ENCODE assay signal across 9 cellular contexts in genomic region chr1:87336623-87337067, GRCh38. TPM values are rescaled to one million over a fixed set of nuclear protein-coding genes. Genes with fewer than 3 reads are reported as not detected.
DNase-seq lines count a peak whose midpoint lies in the region; ATAC-seq, FAIRE-seq and TF ChIP-seq lines count a peak whose summit lies in the region.
"Had no signal": no experiment of that assay in that cellular context is flagged by ENCODE, and none has a peak within 500 bp of the region (broad histone marks: within the 10 kb centered on the region; RNA-seq: fewer than 3 reads in every experiment).

No MANE protein-coding gene starts in this region.

- no peak for TF ChIP-seq EP300 in suprapubic skin (IDR thresholded peaks at IDR 0.05)

- peak overlapping the region; percentile 10 to 35 (median 29) for H3K27ac ChIP-seq in right lobe of liver
- H3K27ac ChIP-seq in suprapubic skin, result peak overlapping the region; percentile 64

- peaks cover 50% of the 10 kb centered on the region for H3K4me1 Mint-ChIP-seq in activated CD8-positive, alpha-beta memory T cell treated with anti-CD3 and anti-CD28 coated beads, Interleukin-2, amount 10 ng/mL, durations not matched to agents 7 days and 5 days
- peaks cover 48% of the 10 kb centered on the region for H3K4me1 Mint-ChIP-seq in activated naive CD8-positive, alpha-beta T cell treated with anti-CD3 and anti-CD28 coated beads, Interleukin-2, amount 10 ng/mL, durations not matched to agents 7 days and 5 days

- TF ChIP-seq POLR2A in right lobe of liver (IDR thresholded peaks at IDR 0.05) (no peak), suprapubic skin (IDR thresholded peaks at IDR 0.05) (no peak)

- CTCF ChIA-PET in activated CD8-positive, alpha-beta memory T cell treated with anti-CD3 and anti-CD28 coated beads, Interleukin-2, amount 10 ng/mL, durations not matched to agents 7 days and 5 days (lab: Charles Lee), result interaction anchor here (3.2 to 3.6 kb wide), 2 partner anchors 10 to 11 kb away, joined by 19 to 20 read pairs; no protein-coding TSS in a partner anchor

- 14% methylated on average over 10 of the region's 10 CpGs for WGBS in right lobe of liver (ENCODE audit: insufficient coverage, low coverage, low lambda C conversion rate, missing lambda C conversion rate)
- WGBS in suprapubic skin, result 22% methylated on average over 10 of the region's 10 CpGs

- POLR2A ChIA-PET in activated naive CD8-positive, alpha-beta T cell treated with anti-CD3 and anti-CD28 coated beads, Interleukin-2, amount 10 ng/mL, durations not matched to agents 7 days and 5 days (lab: Charles Lee), result no interaction called here

- H3K9me3 ChIP-seq in right lobe of liver (no peaks in the 10 kb centered on the region), suprapubic skin (no peaks in the 10 kb centered on the region)

- H3K4me1 ChIP-seq in right lobe of liver (peaks cover 0 to 36% (median 10%) of the 10 kb centered on the region in 4 donors), suprapubic skin (peaks cover 55% of the 10 kb centered on the region)

- H3K36me3 ChIP-seq in right lobe of liver (peaks cover 0 to 29% (median 16%) of the 10 kb centered on the region in 4 donors), suprapubic skin (peaks cover 25% of the 10 kb centered on the region)

- no peaks in the 10 kb centered on the region for H3K27me3 Mint-ChIP-seq in activated CD8-positive, alpha-beta memory T cell treated with anti-CD3 and anti-CD28 coated beads, Interleukin-2, amount 10 ng/mL, durations not matched to agents 7 days and 5 days
- H3K27me3 Mint-ChIP-seq in activated naive CD8-positive, alpha-beta T cell treated with anti-CD3 and anti-CD28 coated beads, Interleukin-2, amount 10 ng/mL, durations not matched to agents 7 days and 5 days, result no peaks in the 10 kb centered on the region

- H3K36me3 Mint-ChIP-seq in activated CD8-positive, alpha-beta memory T cell treated with anti-CD3 and anti-CD28 coated beads, Interleukin-2, amount 10 ng/mL, durations not matched to agents 7 days and 5 days, result peaks cover 64% of the 10 kb centered on the region
- peaks cover 34% of the 10 kb centered on the region for H3K36me3 Mint-ChIP-seq in activated naive CD8-positive, alpha-beta T cell treated with anti-CD3 and anti-CD28 coated beads, Interleukin-2, amount 10 ng/mL, durations not matched to agents 7 days and 5 days

- no peak for FAIRE-seq in HTR-8/SVneo (lab: Jason Lieb, UNC)

- DNase-seq in activated CD8-positive, alpha-beta memory T cell treated with anti-CD3 and anti-CD28 coated beads, Interleukin-2, amount 10 ng/mL, durations not matched to agents 7 days and 5 days, result no peak
- DNase-seq in activated CD8-positive, alpha-beta memory T cell treated with anti-CD3 and anti-CD28 coated beads, Interleukin-2, amount 50 U/mL, for 48 hours, result no peak
- DNase-seq in activated naive CD8-positive, alpha-beta T cell treated with anti-CD3 and anti-CD28 coated beads, Interleukin-2, amount 10 ng/mL, durations not matched to agents 7 days and 5 days, result no peak
- DNase-seq in right lobe of liver (no peak), suprapubic skin (ENCODE audit: low spot score in 2 of 2) (no peak), HTR-8/SVneo (ENCODE audit: insufficient read length, low spot score) (no peak), posterior cingulate gyrus (no peak), NCI-H524 (lab: John Stamatoyannopoulos, UW) (no peak)
- DNase-seq: NCI-H510A had no signal

- peak overlapping the region; percentile 22 for H3K27ac Mint-ChIP-seq in activated CD8-positive, alpha-beta memory T cell treated with anti-CD3 and anti-CD28 coated beads, Interleukin-2, amount 10 ng/mL, durations not matched to agents 7 days and 5 days
- H3K27ac Mint-ChIP-seq in activated naive CD8-positive, alpha-beta T cell treated with anti-CD3 and anti-CD28 coated beads, Interleukin-2, amount 10 ng/mL, durations not matched to agents 7 days and 5 days, result no peak overlapping the region

- no peaks in the 10 kb centered on the region for H3K9me3 Mint-ChIP-seq in activated CD8-positive, alpha-beta memory T cell treated with anti-CD3 and anti-CD28 coated beads, Interleukin-2, amount 10 ng/mL, durations not matched to agents 7 days and 5 days (ENCODE audit: low read depth)
- H3K9me3 Mint-ChIP-seq in activated naive CD8-positive, alpha-beta T cell treated with anti-CD3 and anti-CD28 coated beads, Interleukin-2, amount 10 ng/mL, durations not matched to agents 7 days and 5 days, result no peaks in the 10 kb centered on the region

- H3K4me3 ChIP-seq in right lobe of liver (peak overlapping the region; percentile 54 to 74 (median 61)), suprapubic skin (peak overlapping the region; percentile 94)

- intact Hi-C loops in right lobe of liver (cut with DNase I), result no loop called here
- intact Hi-C loops in posterior cingulate gyrus (cut with DNase I), result loop anchor here (5.0 kb wide), 1 partner anchor 76 kb away; no protein-coding TSS in a partner anchor

- H3K4me3 Mint-ChIP-seq in activated CD8-positive, alpha-beta memory T cell treated with anti-CD3 and anti-CD28 coated beads, Interleukin-2, amount 10 ng/mL, durations not matched to agents 7 days and 5 days, result peak overlapping the region; percentile 5
- H3K4me3 Mint-ChIP-seq in activated naive CD8-positive, alpha-beta T cell treated with anti-CD3 and anti-CD28 coated beads, Interleukin-2, amount 10 ng/mL, durations not matched to agents 7 days and 5 days, result peak overlapping the region; percentile 2

- ATAC-seq in activated CD8-positive, alpha-beta memory T cell treated with anti-CD3 and anti-CD28 coated beads, Interleukin-2, amount 10 ng/mL, durations not matched to agents 7 days and 5 days, result no peak
- ATAC-seq in activated naive CD8-positive, alpha-beta T cell treated with anti-CD3 and anti-CD28 coated beads, Interleukin-2, amount 10 ng/mL, durations not matched to agents 7 days and 5 days (ENCODE audit: low read depth), result no peak
- peak; percentile 10 to 40 (median 20) for ATAC-seq in right lobe of liver

- H3K27me3 ChIP-seq in right lobe of liver, result no peaks in the 10 kb centered on the region
- no peaks in the 10 kb centered on the region for H3K27me3 ChIP-seq in suprapubic skin

- TF ChIP-seq CTCF in right lobe of liver (IDR thresholded peaks at IDR 0.05) (no peak), suprapubic skin (IDR thresholded peaks at IDR 0.05) (no peak)

RNA-seq across cellular contexts. Expression of gene LMO4, which starts 8.0 kb away (rescaled TPM):
- 10 to 100 TPM; 49.2 to 63.7 TPM for total RNA-seq in activated CD8-positive, alpha-beta memory T cell treated with anti-CD3 and anti-CD28 coated beads, Interleukin-2, amount 10 ng/mL, durations not matched to agents 7 days and 5 days
- total RNA-seq in activated naive CD8-positive, alpha-beta T cell treated with anti-CD3 and anti-CD28 coated beads, Interleukin-2, amount 10 ng/mL, durations not matched to agents 7 days and 5 days, result 10 to 100 TPM; 35.7 to 43.1 TPM
- total RNA-seq in right lobe of liver (10 to 100 TPM; 12.9 to 18.1 (median 15.4) TPM), suprapubic skin (10 to 100 TPM; 48.8 to 67.1 (median 52.2) TPM)

Comparison
In these comparisons a context has a peak if more than half of its experiments do, and no peak if none do; other contexts are left out.
1. ATAC-seq: peak in right lobe of liver (4 of 4); none in activated CD8-positive, alpha-beta memory T cell treated with anti-CD3 and anti-CD28 coated beads, Interleukin-2, amount 10 ng/mL, durations not matched to agents 7 days and 5 days (single experiment) and activated naive CD8-positive, alpha-beta T cell treated with anti-CD3 and anti-CD28 coated beads, Interleukin-2, amount 10 ng/mL, durations not matched to agents 7 days and 5 days (single experiment).